ENCODE assay signal across 8 cellular contexts in the genomic region with DNA sequence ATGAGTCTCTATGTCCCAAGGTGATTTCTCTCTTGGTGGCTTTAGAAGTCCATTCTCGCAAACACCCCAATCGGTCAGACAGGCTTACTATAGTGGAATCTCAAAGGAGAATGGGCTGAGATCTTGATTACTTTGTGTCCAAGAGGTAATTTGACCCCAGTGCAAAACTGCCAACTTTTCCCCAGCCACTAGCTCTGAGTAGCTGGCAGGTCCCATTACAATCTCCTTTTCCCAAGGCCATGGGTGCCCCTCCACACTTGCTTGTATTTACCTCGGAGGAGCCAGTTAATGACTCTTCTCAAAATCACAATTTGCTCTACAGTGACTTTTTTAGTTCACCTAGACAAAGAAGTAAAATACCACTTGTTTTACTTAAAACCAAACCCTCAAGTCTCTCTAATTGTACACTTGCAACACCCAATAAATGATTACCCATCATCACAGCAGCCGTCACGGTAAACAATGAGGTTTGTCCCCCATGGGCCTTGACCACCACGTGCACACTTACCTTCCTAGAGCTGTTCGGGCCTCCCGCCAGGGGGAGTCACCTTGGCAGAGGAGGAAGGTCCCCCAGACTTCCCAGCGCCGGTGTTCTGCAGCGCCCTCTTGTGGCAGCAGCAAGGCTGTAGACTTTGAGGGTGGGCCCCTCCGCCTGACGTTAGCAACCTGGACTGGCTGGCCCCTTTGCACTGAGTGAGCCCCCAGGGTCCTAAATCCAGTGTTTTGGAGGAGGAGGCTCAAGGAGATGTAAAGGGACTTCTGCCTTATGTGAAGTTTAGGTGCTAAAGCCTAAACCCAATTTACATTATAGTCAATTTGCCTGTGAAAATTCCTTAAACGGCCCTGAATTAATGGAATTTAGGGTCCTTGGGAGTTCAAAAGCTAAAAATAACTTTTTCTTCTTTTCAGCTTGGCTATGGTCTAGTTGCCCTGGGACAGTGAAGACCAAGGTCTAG. TPM values are rescaled to one million over a fixed set of nuclear protein-coding genes. Genes with fewer than 3 reads are reported as not detected.
A peak's percentile ranks its signal among the peaks of the same experiment; 100 is the strongest.
DNase-seq lines count a peak whose midpoint lies in the region; ATAC-seq and TF ChIP-seq lines count a peak whose summit lies in the region.

No MANE protein-coding gene starts in this region.

- DNase-seq in AML-193 (lab: John Stamatoyannopoulos, UW) (peak; percentile 74 to 79), NCI-H526 (lab: John Stamatoyannopoulos, UW) (peak; percentile 77 to 91), endodermal cell (peak; percentile 96)
- peak; percentile 86 for DNase-seq in activated CD4-positive, alpha-beta memory T cell treated with anti-CD3 and anti-CD28 coated beads for 36 hours

- peaks cover 2% of the 10 kb centered on the region for H3K4me1 Mint-ChIP-seq in activated CD4-positive, alpha-beta memory T cell treated with anti-CD3 and anti-CD28 coated beads for 36 hours (ENCODE audit: low read depth)
- H3K4me1 Mint-ChIP-seq in endodermal cell: peaks cover 3% of the 10 kb centered on the region

- H3K27ac ChIP-seq in endodermal cell (ENCODE audit: low read depth, low read length): no peak overlapping the region
- H3K27ac ChIP-seq in neutrophil: no peak overlapping the region

- TF ChIP-seq CTCF in endodermal cell (conservative IDR thresholded peaks at IDR 0.05): peak; percentile 97
- peak; percentile 77 for TF ChIP-seq CTCF in neutrophil (IDR thresholded peaks at IDR 0.05)

- H3K4me1 ChIP-seq in endodermal cell (ENCODE audit: control insufficient read depth, insufficient read depth, low read length) (no peaks in the 10 kb centered on the region), neutrophil (ENCODE audit: control insufficient read depth in 1 of 2, insufficient read depth in 1 of 2, low read depth in 1 of 2, low read length in 1 of 2) (no peaks in the 10 kb centered on the region)

- 38 to 58% methylated on average over 6 to 14 of the region's 14 CpGs for WGBS in endodermal cell (ENCODE audit: insufficient coverage in 1 of 2, insufficient read length in 1 of 2), 2 experiments

- no peaks in the 10 kb centered on the region for H3K36me3 Mint-ChIP-seq in activated CD4-positive, alpha-beta memory T cell treated with anti-CD3 and anti-CD28 coated beads for 36 hours
- no peaks in the 10 kb centered on the region for H3K36me3 Mint-ChIP-seq in endodermal cell (ENCODE audit: low read depth)

- POLR2A ChIA-PET in activated CD4-positive, alpha-beta memory T cell treated with anti-CD3 and anti-CD28 coated beads for 36 hours (lab: Charles Lee): no interaction called here

- H3K4me3 ChIP-seq in endodermal cell (ENCODE audit: low read length): no peak overlapping the region
- no peak overlapping the region for H3K4me3 ChIP-seq in neutrophil (ENCODE audit: low read depth in 1 of 2, low read length in 1 of 2)

- H3K9ac ChIP-seq in endodermal cell (ENCODE audit: extremely low read depth, low read length, poor library complexity, severe bottlenecking): no peak overlapping the region

- H3K27me3 ChIP-seq in endodermal cell (ENCODE audit: control insufficient read depth, insufficient read depth, low read length, poor library complexity, severe bottlenecking) (no peaks in the 10 kb centered on the region), neutrophil (peaks cover 17% of the 10 kb centered on the region)

- H3K9me3 ChIP-seq in endodermal cell (ENCODE audit: control insufficient read depth, low read length) (no peaks in the 10 kb centered on the region), neutrophil (no peaks in the 10 kb centered on the region)

- CTCF ChIA-PET in activated CD4-positive, alpha-beta memory T cell treated with anti-CD3 and anti-CD28 coated beads for 36 hours (lab: Charles Lee): interaction anchor here (0.7 to 3.9 kb wide), 23 partner anchors 9 to 416 kb away, joined by 3 to 32 read pairs (median 5); partner anchors contain the start of genes HDAC11 and NUP210

- H3K9me3 Mint-ChIP-seq in activated CD4-positive, alpha-beta memory T cell treated with anti-CD3 and anti-CD28 coated beads for 36 hours: no peaks in the 10 kb centered on the region
- H3K9me3 Mint-ChIP-seq in endodermal cell: no peaks in the 10 kb centered on the region

- no peak overlapping the region for H3K4me3 Mint-ChIP-seq in activated CD4-positive, alpha-beta memory T cell treated with anti-CD3 and anti-CD28 coated beads for 36 hours
- no peak overlapping the region for H3K4me3 Mint-ChIP-seq in endodermal cell

- peaks cover 4% of the 10 kb centered on the region for H3K27me3 Mint-ChIP-seq in activated CD4-positive, alpha-beta memory T cell treated with anti-CD3 and anti-CD28 coated beads for 36 hours
- H3K27me3 Mint-ChIP-seq in endodermal cell (ENCODE audit: insufficient read depth): peaks cover 17% of the 10 kb centered on the region

- intact Hi-C loops in activated CD4-positive, alpha-beta memory T cell treated with anti-CD3 and anti-CD28 coated beads for 36 hours (cut with micrococcal nuclease): no loop called here

- no peaks in the 10 kb centered on the region for H3K36me3 ChIP-seq in endodermal cell (ENCODE audit: control insufficient read depth, insufficient read depth, low read length)
- H3K36me3 ChIP-seq in neutrophil: no peaks in the 10 kb centered on the region

- H3K27ac Mint-ChIP-seq in activated CD4-positive, alpha-beta memory T cell treated with anti-CD3 and anti-CD28 coated beads for 36 hours: no peak overlapping the region
- H3K27ac Mint-ChIP-seq in endodermal cell: no peak overlapping the region

- ATAC-seq in GM19463 (IDR thresholded peaks at IDR 0.05; ENCODE audit: unreplicated experiment): peak; percentile 65
- ATAC-seq in HG03457 (IDR thresholded peaks at IDR 0.05; ENCODE audit: unreplicated experiment): no peak
- ATAC-seq in GM21825 (IDR thresholded peaks at IDR 0.05; ENCODE audit: unreplicated experiment): no peak

RNA-seq across cellular contexts. Expression of gene HDAC11, which starts 18.7 kb away (rescaled TPM):
- 1 to 10 TPM; 3.3 to 4.3 TPM for total RNA-seq in activated CD4-positive, alpha-beta memory T cell treated with anti-CD3 and anti-CD28 coated beads for 36 hours
- total RNA-seq in endodermal cell: 10 to 100 TPM; 17.0 to 17.1 TPM
- polyA plus RNA-seq in endodermal cell (2013, experiment 1 of 2): 14.4 TPM
- 16.7 TPM for polyA plus RNA-seq in endodermal cell (2013, experiment 2 of 2)

RNA-seq across cellular contexts. Expression of gene NUP210, which starts 41.3 kb away (rescaled TPM):
- total RNA-seq in activated CD4-positive, alpha-beta memory T cell treated with anti-CD3 and anti-CD28 coated beads for 36 hours: 100 to 1,000 TPM; 140 to 144 TPM
- 10 to 100 TPM; 43.0 to 62.3 TPM for total RNA-seq in endodermal cell
- polyA plus RNA-seq in endodermal cell (2013, experiment 1 of 2): 39.4 TPM
- 36.6 TPM for polyA plus RNA-seq in endodermal cell (2013, experiment 2 of 2)
